In genomic region chr2:36731941-36732700, GRCh38 we compare ENCODE assay signal across 19 cellular contexts. TPM values are rescaled to one million over a fixed set of nuclear protein-coding genes. Genes with fewer than 3 reads are reported as not detected.
DNase-seq lines count a peak whose midpoint lies in the region; ATAC-seq, FAIRE-seq and TF ChIP-seq lines count a peak whose summit lies in the region.
"Had no signal": no experiment of that assay in that cellular context is flagged by ENCODE, and none has a peak within 500 bp of the region (broad histone marks: within the 10 kb centered on the region; RNA-seq: fewer than 3 reads in every experiment).

No MANE protein-coding gene starts in this region.

- H4K20me1 ChIP-seq in IMR-90 (ENCODE audit: insufficient read depth, low read length) (no peaks in the 10 kb centered on the region), H1 (replicated peaks in 1 of 2; ENCODE audit: control insufficient read depth in 1 of 2, insufficient read depth in 2 of 2, low read length in 2 of 2) (no peaks in the 10 kb centered on the region)
- H4K20me1 ChIP-seq: BLaER1 treated with 17β-estradiol and CSF1 and Interleukin-3, amounts not matched to agents 10 nM and 100 nM had no signal

- H2BK120ac ChIP-seq in IMR-90 (ENCODE audit: low read depth, low read length) (no peak overlapping the region), H1 (replicated peaks; ENCODE audit: low read depth, low read length) (no peak overlapping the region)

- no TSS peak for BruUV-seq in IMR-90 (replicated peaks; lab: Mats Ljungman, UMichigan)

- no peak overlapping the region for H4K8ac ChIP-seq in IMR-90 (ENCODE audit: low read depth in 2 of 2, low read length in 2 of 2)
- no peak overlapping the region for H4K8ac ChIP-seq in H1 (ENCODE audit: extremely low read depth, insufficient read depth, low read length)

- in situ Hi-C loops in IMR-90 (cut with MboI; ENCODE audit: low sequenced_read_pairs): no loop called here

- H3K23me2 ChIP-seq in H1 (ENCODE audit: low read depth, low read length): no peaks in the 10 kb centered on the region

- no peak for TF ChIP-seq CTCF in IMR-90 (conservative IDR thresholded peaks at IDR 0.05; ENCODE audit: low read depth, low read length)
- no peak for TF ChIP-seq CTCF in H1 (IDR thresholded peaks at IDR 0.05; ENCODE audit: control extremely low read depth in 1 of 3, insufficient read depth in 1 of 3, low read depth in 1 of 3, low read length in 3 of 3)
- no peak for TF ChIP-seq CTCF in nephron (IDR thresholded peaks at IDR 0.05; ENCODE audit: unreplicated experiment in 3 of 3)
- TF ChIP-seq CTCF in GM20000 (IDR thresholded peaks at IDR 0.05; ENCODE audit: extremely low read depth, missing control alignments): no peak

- POLR2A ChIA-PET in IMR-90 (lab: Charles Lee; ENCODE audit: unreplicated experiment) (no interaction called here), H1 (lab: Charles Lee; ENCODE audit: partially characterized antibody) (no interaction called here)
- POLR2A ChIA-PET in naive thymus-derived CD4-positive, alpha-beta T cell (lab: Charles Lee): no interaction called here

- dilution Hi-C loops in IMR-90 (cut with HindIII; ENCODE audit: low sequenced_read_pairs, unreplicated experiment): no loop called here

- no peaks in the 10 kb centered on the region for H3K79me2 ChIP-seq in H1 (ENCODE audit: control insufficient read depth in 1 of 2, insufficient read depth in 2 of 2, low read length in 2 of 2)

- no peak overlapping the region for H2BK20ac ChIP-seq in IMR-90 (ENCODE audit: low read depth, low read length)
- 0 out of 2 replicates have a peak overlapping the region, but pooled peaks have one; percentile 40 for H2BK20ac ChIP-seq in H1 (ENCODE audit: low read length)

- intact Hi-C loops in IMR-90 (cut with micrococcal nuclease): no loop called here
- intact Hi-C loops in naive thymus-derived CD4-positive, alpha-beta T cell (cut with micrococcal nuclease): no loop called here

- H3K18ac ChIP-seq in IMR-90 (ENCODE audit: low read depth, low read length) (no peak overlapping the region), H1 (ENCODE audit: extremely low read depth, low read length) (0 out of 2 replicates have a peak overlapping the region, but pooled peaks have one; percentile 16)

- H2BK5ac ChIP-seq in IMR-90 (ENCODE audit: low read depth, low read length, poor library complexity, severe bottlenecking) (no peak overlapping the region), H1 (ENCODE audit: low read depth, low read length) (no peak overlapping the region)

- ATAC-seq in IMR-90 (ENCODE audit: low read depth): peak; percentile 51
- no peak for ATAC-seq in naive thymus-derived CD4-positive, alpha-beta T cell

- H3K9me3 ChIP-seq in IMR-90 (ENCODE audit: control insufficient read depth, insufficient read depth, low read length): 0 out of 2 replicates have a peak, but pooled peaks cover 4% of the 10 kb centered on the region
- H3K9me3 ChIP-seq in H1 (ENCODE audit: insufficient read depth in 2 of 2, low read depth in 1 of 2, low read length in 1 of 2): no peaks in the 10 kb centered on the region
- no peaks in the 10 kb centered on the region for H3K9me3 ChIP-seq in naive thymus-derived CD4-positive, alpha-beta T cell (ENCODE audit: control insufficient read depth in 2 of 3, low read length in 3 of 3)
- H3K9me3 ChIP-seq: thyroid gland had no signal

- no CpG with 5 or more reads among the region's 6 CpGs for WGBS in IMR-90 (ENCODE audit: extremely low coverage in 2 of 2, insufficient read length in 1 of 2), 2 experiments
- WGBS in H1 (ENCODE audit: extremely low coverage in 1 of 2, insufficient coverage in 1 of 2, insufficient read length in 1 of 2, insufficient replicate concordance in 2 of 2, low coverage in 1 of 2, low lambda C conversion rate in 2 of 2, missing lambda C conversion rate in 1 of 2), 2 experiments: 75% methylated on average over 6 of the region's 6 CpGs; no CpG with 5 or more reads in 1 of the 2 experiments

- H3K27ac ChIP-seq in IMR-90 (ENCODE audit: insufficient read depth, low read length) (no peak overlapping the region), H1 (ENCODE audit: low read depth, low read length) (no peak overlapping the region)
- no peak overlapping the region for H3K27ac ChIP-seq in naive thymus-derived CD4-positive, alpha-beta T cell (ENCODE audit: low read depth, low read length)
- H3K27ac ChIP-seq: BLaER1 treated with 17β-estradiol and CSF1 and Interleukin-3, amounts not matched to agents 10 nM and 100 nM; thyroid gland had no signal

- no peak overlapping the region for H3K4ac ChIP-seq in IMR-90 (ENCODE audit: low read depth, low read length)
- no peak overlapping the region for H3K4ac ChIP-seq in H1 (replicated peaks; ENCODE audit: insufficient read length, low read depth, low read length)

- TF ChIP-seq EP300 in H1 (IDR thresholded peaks at IDR 0.05; ENCODE audit: borderline replicate concordance in 1 of 2, low read depth in 2 of 2, low read length in 2 of 2): no peak

- H2BK15ac ChIP-seq in IMR-90 (ENCODE audit: low read depth, low read length) (no peak overlapping the region), H1 (ENCODE audit: low read length) (no peak overlapping the region)

- H2AFZ ChIP-seq in IMR-90 (replicated peaks; ENCODE audit: low read length, poor library complexity): no peak overlapping the region
- 0 out of 2 replicates have a peak overlapping the region, but pooled peaks have one; percentile 73 for H2AFZ ChIP-seq in H1 (ENCODE audit: low read length)

- H3K79me1 ChIP-seq in IMR-90 (ENCODE audit: low read depth in 1 of 2, low read length in 2 of 2): no peaks in the 10 kb centered on the region
- H3K79me1 ChIP-seq in H1 (ENCODE audit: low read depth, low read length): no peaks in the 10 kb centered on the region

- 0 out of 2 replicates have a peak overlapping the region, but pooled peaks have one; percentile 19 for H2BK12ac ChIP-seq in H1 (ENCODE audit: low read depth, low read length)

- H3K23ac ChIP-seq in IMR-90 (ENCODE audit: low read depth, low read length): no peak overlapping the region
- H3K23ac ChIP-seq in H1 (ENCODE audit: insufficient read length): no peak overlapping the region

- peak overlapping the region in 2 of 3 experiments; percentile 23 to 25 for H3K27ac Mint-ChIP-seq in nephron
- H3K27ac Mint-ChIP-seq in naive thymus-derived CD4-positive, alpha-beta T cell: no peak overlapping the region
- H3K27ac Mint-ChIP-seq: dendritic cell treated with granulocyte-macrophage colony-stimulating factor and Interleukin-4, amounts not matched to agents 40 ng/mL and 50 ng/mL, for 4 days; IgD-negative memory B cell; progenitor cell of endocrine pancreas had no signal

- no peak overlapping the region for H3K4me3 ChIP-seq in IMR-90 (ENCODE audit: insufficient read depth, low read depth, low read length)
- H3K4me3 ChIP-seq in H1 (ENCODE audit: extremely low read depth in 1 of 4, insufficient read depth in 2 of 4, low read depth in 3 of 4, low read length in 4 of 4): no peak overlapping the region
- no peak overlapping the region for H3K4me3 ChIP-seq in naive thymus-derived CD4-positive, alpha-beta T cell (ENCODE audit: low read length)
- H3K4me3 ChIP-seq: BLaER1 treated with 17β-estradiol and CSF1 and Interleukin-3, amounts not matched to agents 10 nM and 100 nM; thyroid gland had no signal

- peaks cover 13% of the 10 kb centered on the region for H3K4me1 Mint-ChIP-seq in nephron
- H3K4me1 Mint-ChIP-seq in naive thymus-derived CD4-positive, alpha-beta T cell: no peaks in the 10 kb centered on the region
- H3K4me1 Mint-ChIP-seq: IgD-negative memory B cell had no signal

- H4K5ac ChIP-seq in IMR-90 (ENCODE audit: low read depth, low read length): no peak overlapping the region
- H4K5ac ChIP-seq in H1 (ENCODE audit: insufficient read length, low read depth, low read length): no peak overlapping the region

- no peak overlapping the region for H4K91ac ChIP-seq in IMR-90 (ENCODE audit: insufficient read depth, low read depth, low read length)
- no peak overlapping the region for H4K91ac ChIP-seq in H1 (replicated peaks; ENCODE audit: insufficient read length, low read length)

- DNase-seq in Daoy (ENCODE audit: low read depth): peak; percentile 21
- DNase-seq in IMR-90: peak; percentile 30
- no peak for DNase-seq in H1 (ENCODE audit: low read depth in 1 of 2, low spot score in 2 of 2)
- DNase-seq in globus pallidus (ENCODE audit: low spot score): no peak
- no peak for DNase-seq in naive thymus-derived CD4-positive, alpha-beta T cell
- DNase-seq in KG1 (lab: John Stamatoyannopoulos, UW): no peak
- no peak for DNase-seq in GM20000 (ENCODE audit: low spot score)
- DNase-seq: DMS79, NCI-H1417 treated with DMSO at 0.1 percent for 48 hours, NCI-H446, OCI-M1, thyroid gland had no signal

- H3K9me3 Mint-ChIP-seq in nephron: no peaks in the 10 kb centered on the region
- peaks cover 0 to 11% (median 0%) of the 10 kb centered on the region in 11 donors for H3K9me3 Mint-ChIP-seq in naive thymus-derived CD4-positive, alpha-beta T cell

- no peak for TF ChIP-seq RAD21 in IMR-90 (IDR thresholded peaks at IDR 0.05; ENCODE audit: low read length)
- no peak for TF ChIP-seq RAD21 in H1 (IDR thresholded peaks at IDR 0.05 in 1 of 2, conservative IDR thresholded peaks at IDR 0.05 in 1 of 2; ENCODE audit: low read depth in 2 of 2, low read length in 2 of 2)

- CTCF ChIA-PET in IMR-90 (lab: Yijun Ruan, JAX) (interaction anchor here (1.0 kb wide), 1 partner anchor 18 kb away, joined by 3 read pairs; no protein-coding TSS in a partner anchor), H1 (lab: Charles Lee; ENCODE audit: partially characterized antibody) (interaction anchor here (0.6 kb wide), 1 partner anchor 91 kb away, joined by 3 read pairs; no protein-coding TSS in a partner anchor)
- CTCF ChIA-PET in naive thymus-derived CD4-positive, alpha-beta T cell (lab: Charles Lee): no interaction called here

- no peak overlapping the region for H2AK9ac ChIP-seq in IMR-90 (replicated peaks; ENCODE audit: low read depth, low read length, poor library complexity)

- H3K14ac ChIP-seq in IMR-90 (replicated peaks; ENCODE audit: low read depth, low read length) (no peak overlapping the region), H1 (ENCODE audit: insufficient read length) (no peak overlapping the region)

- H3K27me3 ChIP-seq in IMR-90 (ENCODE audit: control insufficient read depth, insufficient read depth, low read length) (peaks cover 8% of the 10 kb centered on the region), H1 (replicated peaks in 1 of 4; ENCODE audit: control insufficient read depth in 3 of 4, extremely low read depth in 1 of 4, insufficient read depth in 3 of 4, low read length in 3 of 4) (no peaks in the 10 kb centered on the region; a peak in 1 of 7 replicates)
- no peaks in the 10 kb centered on the region for H3K27me3 ChIP-seq in naive thymus-derived CD4-positive, alpha-beta T cell (ENCODE audit: control insufficient read depth in 2 of 2, insufficient read depth in 2 of 2, low read length in 2 of 2)
- H3K27me3 ChIP-seq: BLaER1 treated with 17β-estradiol and CSF1 and Interleukin-3, amounts not matched to agents 10 nM and 100 nM; thyroid gland had no signal

- H3K9ac ChIP-seq in IMR-90 (ENCODE audit: low read depth, low read length) (no peak overlapping the region), H1 (replicated peaks in 1 of 4; ENCODE audit: extremely low read depth in 1 of 4, low read depth in 3 of 4, low read length in 3 of 4) (no peak overlapping the region)
- H3K9ac ChIP-seq: BLaER1 treated with 17β-estradiol and CSF1 and Interleukin-3, amounts not matched to agents 10 nM and 100 nM had no signal

- H3K36me3 ChIP-seq in IMR-90 (ENCODE audit: control insufficient read depth, insufficient read depth, low read length) (no peaks in the 10 kb centered on the region), H1 (ENCODE audit: control insufficient read depth in 2 of 4, insufficient read depth in 4 of 4, low read length in 3 of 4) (no peaks in the 10 kb centered on the region)
- no peaks in the 10 kb centered on the region for H3K36me3 ChIP-seq in naive thymus-derived CD4-positive, alpha-beta T cell (ENCODE audit: control insufficient read depth in 2 of 3, insufficient read depth in 3 of 3, low read length in 3 of 3)
- H3K36me3 ChIP-seq: BLaER1 treated with 17β-estradiol and CSF1 and Interleukin-3, amounts not matched to agents 10 nM and 100 nM; thyroid gland had no signal

- no peaks in the 10 kb centered on the region for H3K36me3 Mint-ChIP-seq in nephron (ENCODE audit: low read depth)
- no peaks in the 10 kb centered on the region for H3K36me3 Mint-ChIP-seq in naive thymus-derived CD4-positive, alpha-beta T cell
- H3K36me3 Mint-ChIP-seq: IgD-negative memory B cell had no signal

- no peak for FAIRE-seq in H1 (lab: Jason Lieb, UNC)
- FAIRE-seq: GM12891 had no signal

- H3K9me1 ChIP-seq in IMR-90 (ENCODE audit: insufficient read depth, low read length): no peaks in the 10 kb centered on the region; the same call in 1 of the 2 replicates

- H3K27me3 Mint-ChIP-seq in nephron (ENCODE audit: low read depth): peaks cover 6% of the 10 kb centered on the region
- H3K27me3 Mint-ChIP-seq in naive thymus-derived CD4-positive, alpha-beta T cell: peaks cover 4 to 26% (median 12%) of the 10 kb centered on the region in 5 donors
- H3K27me3 Mint-ChIP-seq: dendritic cell treated with granulocyte-macrophage colony-stimulating factor and Interleukin-4, amounts not matched to agents 40 ng/mL and 50 ng/mL, for 4 days; progenitor cell of endocrine pancreas had no signal

- H2AK5ac ChIP-seq in IMR-90 (ENCODE audit: low read depth, low read length) (no peak overlapping the region), H1 (ENCODE audit: low read depth, low read length) (peak overlapping the region; percentile 68; the same call in 1 of the 2 replicates)

- no peak overlapping the region for H3K56ac ChIP-seq in IMR-90 (ENCODE audit: extremely low read depth, insufficient read depth, low read length)
- no peak overlapping the region for H3K56ac ChIP-seq in H1 (replicated peaks; ENCODE audit: insufficient read length, low read depth, low read length)

- no peak overlapping the region for H3K4me3 Mint-ChIP-seq in nephron
- H3K4me3 Mint-ChIP-seq in naive thymus-derived CD4-positive, alpha-beta T cell: no peak overlapping the region
- H3K4me3 Mint-ChIP-seq: dendritic cell treated with granulocyte-macrophage colony-stimulating factor and Interleukin-4, amounts not matched to agents 40 ng/mL and 50 ng/mL, for 4 days; IgD-negative memory B cell had no signal

- TF ChIP-seq POLR2A in IMR-90 (IDR thresholded peaks at IDR 0.05; ENCODE audit: low read depth, low read length): no peak
- TF ChIP-seq POLR2A in H1 (IDR thresholded peaks at IDR 0.05; ENCODE audit: control extremely low read depth in 1 of 2, low read depth in 2 of 2, low read length in 2 of 2): no peak

- H3K4me2 ChIP-seq in IMR-90 (ENCODE audit: low read depth, low read length) (no peak overlapping the region), H1 (ENCODE audit: insufficient read depth in 1 of 2, low read depth in 2 of 2, low read length in 2 of 2) (no peak overlapping the region)
- H3K4me2 ChIP-seq: BLaER1 treated with 17β-estradiol and CSF1 and Interleukin-3, amounts not matched to agents 10 nM and 100 nM had no signal

- H3K4me1 ChIP-seq in IMR-90 (ENCODE audit: control insufficient read depth, insufficient read depth, low read length) (no peaks in the 10 kb centered on the region), H1 (replicated peaks in 1 of 4; ENCODE audit: control insufficient read depth in 3 of 4, insufficient read depth in 4 of 4, low read length in 3 of 4) (peaks cover 0 to 4% (median 2%) of the 10 kb centered on the region in 4 experiments; a peak in 3 of 7 replicates)
- H3K4me1 ChIP-seq in naive thymus-derived CD4-positive, alpha-beta T cell (ENCODE audit: control insufficient read depth in 2 of 2, insufficient read depth in 2 of 2, low read length in 2 of 2): no peaks in the 10 kb centered on the region
- H3K4me1 ChIP-seq: BLaER1 treated with 17β-estradiol and CSF1 and Interleukin-3, amounts not matched to agents 10 nM and 100 nM; thyroid gland had no signal

RNA-seq across cellular contexts. Expression of gene VIT, which starts 35.6 kb away (rescaled TPM):
- not detected in 2 replicates for total RNA-seq in Daoy (2014; rRNA removed; shearing (Covaris generic))
- total RNA-seq in IMR-90 (2012; rRNA removed): under 0.01 TPM in 1 of 2 replicates, not detected in the other
- polyA plus RNA-seq in IMR-90 (2012; rRNA removed) (0.07 TPM in 1 of 2 replicates, not detected in the other), H1 (2011; rRNA removed) (0.03 TPM in 1 of 2 replicates, not detected in the other)
- polyA plus RNA-seq in IMR-90 (2012; cell fraction: cytosol; rRNA removed): not detected in 2 replicates
- polyA plus RNA-seq in IMR-90 (2012; cell fraction: nucleus; rRNA removed; ENCODE audit: low replicate concordance): 0.05 and 0.07 TPM in 2 replicates
- total RNA-seq in H1 (2021; fragmentation: NEBNext Ultra II Directional; extraction: Animal tissue kit (Norgen Biotek cat#: 25700)): not detected in 2 replicates
- polyA plus RNA-seq in H1 (2011; cell fraction: cytosol; rRNA removed): not detected
- polyA plus RNA-seq in H1 (2011; cell fraction: nucleus; rRNA removed): not detected
- not detected in 4 replicates for polyA plus RNA-seq in H1 (2012, experiment 1 of 2)
- not detected for polyA plus RNA-seq in H1 (2012, experiment 2 of 2)
- polyA plus RNA-seq in H1 (2013, experiment 1 of 2): 0.08 TPM
- 0.11 TPM for polyA plus RNA-seq in H1 (2013, experiment 2 of 2)
- polyA minus RNA-seq in H1 (2011; rRNA and poly(A)+ RNA removed): not detected in 2 replicates
- polyA minus RNA-seq in H1 (2011; cell fraction: cytosol; rRNA and poly(A)+ RNA removed): not detected
- polyA minus RNA-seq in H1 (2011; cell fraction: nucleus; rRNA and poly(A)+ RNA removed): not detected
- not detected for total RNA-seq in naive thymus-derived CD4-positive, alpha-beta T cell
- not detected for polyA plus RNA-seq in naive thymus-derived CD4-positive, alpha-beta T cell
- total RNA-seq: progenitor cell of endocrine pancreas; T-helper 2 cell treated with Interferon-gamma antibody and Interleukin-4, amounts not matched to agents 100 ng/mL and 5 ng/mL, for 36 hours had no signal

Comparison
In these comparisons a context has a peak if more than half of its experiments do, and no peak if none do; other contexts are left out.
1. DNase-seq: peak in Daoy (single experiment) and IMR-90 (single experiment); none in H1 (0 of 2), globus pallidus (single experiment), naive thymus-derived CD4-positive, alpha-beta T cell (0 of 9), KG1 (single experiment) and GM20000 (single experiment).
2. H3K27ac Mint-ChIP-seq: peak in nephron (2 of 3); none in naive thymus-derived CD4-positive, alpha-beta T cell (0 of 9).